11 cellular contexts compared by ENCODE assay signal in genomic region chr10:132389631-132390454, GRCh38. TPM values are rescaled to one million over a fixed set of nuclear protein-coding genes. Genes with fewer than 3 reads are reported as not detected.
DNase-seq lines count a peak whose midpoint lies in the region; ATAC-seq, FAIRE-seq and TF ChIP-seq lines count a peak whose summit lies in the region.
"Had no signal": no experiment of that assay in that cellular context is flagged by ENCODE, and none has a peak within 500 bp of the region (broad histone marks: within the 10 kb centered on the region; RNA-seq: fewer than 3 reads in every experiment).

No MANE protein-coding gene starts in this region.

- peaks cover 11% of the 10 kb centered on the region for H3K4me1 ChIP-seq in Caco-2
- peaks cover 56% of the 10 kb centered on the region for H3K4me1 ChIP-seq in HepG2 (ENCODE audit: insufficient read depth, low read length)
- peaks cover 4 to 24% (median 6%) of the 10 kb centered on the region in 3 donors for H3K4me1 ChIP-seq in esophagus squamous epithelium

- CTCF ChIA-PET in Caco-2 (lab: Charles Lee) = no interaction called here
- CTCF ChIA-PET in HepG2 (lab: Yijun Ruan, JAX; ENCODE audit: low intra/inter-chr PET ratio, low total read pairs) = interaction anchor here (2.7 kb wide), 1 partner anchor 63 kb away, joined by 13 read pairs; no protein-coding TSS in a partner anchor

- TF ChIP-seq POLR2A in HepG2 (IDR thresholded peaks at IDR 0.05; ENCODE audit: insufficient read depth in 1 of 2, low read depth in 2 of 2, low read length in 2 of 2) = no peak
- TF ChIP-seq POLR2A in esophagus squamous epithelium (IDR thresholded peaks at IDR 0.05) = no peak

- H3K4me2 ChIP-seq in HepG2 (ENCODE audit: low read depth, low read length) = peak overlapping the region; percentile 68

- H3K79me2 ChIP-seq in HepG2 (ENCODE audit: insufficient read depth, low read length) = no peaks in the 10 kb centered on the region

- peaks cover 14% of the 10 kb centered on the region for H3K9me3 Mint-ChIP-seq in Caco-2 (ENCODE audit: unreplicated experiment)

- no peaks in the 10 kb centered on the region for H3K36me3 Mint-ChIP-seq in Caco-2 (ENCODE audit: insufficient read depth, unreplicated experiment)

- in situ Hi-C loops in HepG2 (cut with HindIII; ENCODE audit: extremely low pct_ligation_motif_present, low pct_unique_long_range_greater_than_20kb) = loop anchor here (5.0 to 10.0 kb wide), 2 partner anchors 62 to 245 kb away; no protein-coding TSS in a partner anchor

- peak overlapping the region; percentile 20 for H3K4me3 Mint-ChIP-seq in Caco-2 (ENCODE audit: unreplicated experiment)

- intact Hi-C loops in Caco-2 (cut with micrococcal nuclease; ENCODE audit: unreplicated experiment) (loop anchor here (2.0 to 10.0 kb wide), 2 partner anchors 63 to 245 kb away; no protein-coding TSS in a partner anchor), HepG2 (cut with micrococcal nuclease; ENCODE audit: unreplicated experiment) (loop anchor here (2.0 kb wide), 1 partner anchor 57 kb away; no protein-coding TSS in a partner anchor), esophagus squamous epithelium (cut with DNase I) (loop anchor here (10.0 kb wide), 1 partner anchor 245 kb away; no protein-coding TSS in a partner anchor)

- no peak overlapping the region; the same call in 1 of the 2 replicates for H3K9ac ChIP-seq in HepG2 (ENCODE audit: insufficient read depth, low read depth, low read length)

- no peak for FAIRE-seq in HepG2 (lab: Jason Lieb, UNC)

- no peaks in the 10 kb centered on the region for H4K20me1 ChIP-seq in HepG2 (ENCODE audit: insufficient read depth, low read length)

- H2AFZ ChIP-seq in HepG2 (ENCODE audit: low read length) = no peak overlapping the region

- DNase-seq in AG08395 (ENCODE audit: low spot score) (peak; percentile 46), Caco-2 (peak; percentile 37 to 59), WERI-Rb-1 (peak; percentile 5), HepG2 (ENCODE audit: low spot score) (no peak), esophagus squamous epithelium (lab: John Stamatoyannopoulos, UW) (no peak), NCI-H446 treated with DMSO at 0.1 percent for 48 hours (lab: John Stamatoyannopoulos, UW) (no peak), medulla oblongata (ENCODE audit: extremely low spot score) (no peak)
- DNase-seq: effector CD4-positive, alpha-beta T cell; Karpas-422; stimulated activated naive CD4-positive, alpha-beta T cell treated with Interleukin-2 at 50 U/mL for 16 hours had no signal

- POLR2A ChIA-PET in Caco-2 (lab: Charles Lee) = interaction anchor here (0.5 kb wide), 1 partner anchor 32 kb away, joined by 6 read pairs; no protein-coding TSS in a partner anchor
- POLR2A ChIA-PET in HepG2 (lab: Yijun Ruan, JAX) = interaction anchor here (1.3 kb wide), 1 partner anchor 57 kb away, joined by 5 read pairs; no protein-coding TSS in a partner anchor

- no TSS peak for BruUV-seq in Caco-2 (replicated peaks; lab: Mats Ljungman, UMichigan)
- BruUV-seq in HepG2 (replicated peaks; lab: Mats Ljungman, UMichigan) = no TSS peak

- H3K4me3 ChIP-seq in Caco-2 (ENCODE audit: low read depth, low read length) = no peak overlapping the region
- no peak overlapping the region for H3K4me3 ChIP-seq in WERI-Rb-1 (ENCODE audit: low read depth, low read length)
- peak overlapping the region in 1 of 3 experiments; percentile 66; a peak in 1 of 6 replicates for H3K4me3 ChIP-seq in HepG2 (replicated peaks in 1 of 3; ENCODE audit: insufficient read depth in 1 of 3, low read depth in 2 of 3, low read length in 3 of 3)
- H3K4me3 ChIP-seq in esophagus squamous epithelium = no peak overlapping the region

- TF ChIP-seq RAD21 in HepG2 (CRISPR knock-in tag; IDR thresholded peaks at IDR 0.05) = no peak

- TF ChIP-seq CTCF in Caco-2 (IDR thresholded peaks at IDR 0.05; ENCODE audit: insufficient read depth in 1 of 2, low read depth in 1 of 2, low read length in 1 of 2, severe bottlenecking in 1 of 2, unreplicated experiment in 1 of 2) (no peak), WERI-Rb-1 (IDR thresholded peaks at IDR 0.05; ENCODE audit: low read depth, low read length) (no peak), HepG2 (CRISPR knock-in tag; IDR thresholded peaks at IDR 0.05) (0 out of 2 replicates have a peak, but pooled peaks have one; percentile 3), esophagus squamous epithelium (IDR thresholded peaks at IDR 0.05) (no peak)

- TF ChIP-seq EP300 in HepG2 (IDR thresholded peaks at IDR 0.05; ENCODE audit: low read depth in 2 of 2, low read length in 2 of 2) = no peak
- no peak for TF ChIP-seq EP300 in HepG2 (CRISPR knock-in tag; IDR thresholded peaks at IDR 0.05; ENCODE audit: borderline replicate concordance)

- 14% methylated on average over 10 of the region's 15 CpGs for whole genome bisulfite sequencing in HepG2 (ENCODE audit: low lambda C conversion rate)
- WGBS in esophagus squamous epithelium, 2 donors = 43 to 55% methylated on average over 4 of the region's 15 CpGs

- H3K4me1 Mint-ChIP-seq in Caco-2 (ENCODE audit: low read depth, unreplicated experiment) = no peaks in the 10 kb centered on the region

- H3K9me3 ChIP-seq in Caco-2 (no peaks in the 10 kb centered on the region), WERI-Rb-1 (ENCODE audit: severe bottlenecking) (no peaks in the 10 kb centered on the region), HepG2 (ENCODE audit: low read length) (no peaks in the 10 kb centered on the region), esophagus squamous epithelium (no peaks in the 10 kb centered on the region)

- H3K27me3 ChIP-seq in Caco-2 (replicated peaks; ENCODE audit: control insufficient read depth, insufficient read depth, low read length) (no peaks in the 10 kb centered on the region), WERI-Rb-1 (ENCODE audit: insufficient read depth, low read depth, severe bottlenecking) (no peaks in the 10 kb centered on the region), HepG2 (ENCODE audit: control insufficient read depth in 1 of 2, insufficient read depth in 2 of 2, low read length in 2 of 2) (peaks cover 6 to 35% of the 10 kb centered on the region in 2 experiments; a peak in 3 of 5 replicates), esophagus squamous epithelium (no peaks in the 10 kb centered on the region)

- no peaks in the 10 kb centered on the region for H3K36me3 ChIP-seq in Caco-2 (ENCODE audit: control insufficient read depth, insufficient read depth, low read length)
- no peaks in the 10 kb centered on the region for H3K36me3 ChIP-seq in WERI-Rb-1
- no peaks in the 10 kb centered on the region for H3K36me3 ChIP-seq in HepG2 (replicated peaks in 1 of 2; ENCODE audit: control insufficient read depth in 1 of 2, insufficient read depth in 2 of 2, low read length in 2 of 2)
- H3K36me3 ChIP-seq in esophagus squamous epithelium = no peaks in the 10 kb centered on the region

- ATAC-seq in HepG2 (peak; percentile 50), GM21786 (IDR thresholded peaks at IDR 0.05; ENCODE audit: unreplicated experiment) (no peak)

- no peak overlapping the region for H3K27ac Mint-ChIP-seq in Caco-2 (ENCODE audit: unreplicated experiment)

- H3K27me3 Mint-ChIP-seq in Caco-2 (ENCODE audit: insufficient read depth, unreplicated experiment) = no peaks in the 10 kb centered on the region

- H3K27ac ChIP-seq in WERI-Rb-1 (no peak overlapping the region), HepG2 (ENCODE audit: extremely low read length, insufficient read depth, low read length) (no peak overlapping the region), esophagus squamous epithelium (no peak overlapping the region)

RNA-seq across cellular contexts. Expression of gene PWWP2B, which starts 7.2 kb away (rescaled TPM):
- total RNA-seq in Caco-2 (2022) (17.8 and 19.3 TPM in 2 replicates), HepG2 (2016; rRNA removed; fragmentation: Illumina TruSeq; extraction: Trizol) (3.5 and 4.7 TPM in 2 replicates), esophagus squamous epithelium (10 to 100 TPM; 14.9 to 27.3 (median 16.7) TPM)
- total RNA-seq in HepG2 (2016; cell fraction: cytosol; rRNA removed; fragmentation: Illumina TruSeq; extraction: Trizol; ENCODE audit: low read depth) = 1.3 and 1.8 TPM in 2 replicates
- total RNA-seq in HepG2 (2016; cell fraction: insoluble cytoplasmic fraction; rRNA removed; fragmentation: Illumina TruSeq; extraction: Trizol) = 3.2 and 5.1 TPM in 2 replicates
- 3.2 and 3.7 TPM in 2 replicates for total RNA-seq in HepG2 (2016; cell fraction: membrane; rRNA removed; fragmentation: Illumina TruSeq; extraction: Trizol)
- total RNA-seq in HepG2 (2016; cell fraction: nucleus; rRNA removed; fragmentation: Illumina TruSeq; extraction: Trizol) = 2.9 and 3.1 TPM in 2 replicates
- 2.3 and 3.7 TPM in 2 replicates for polyA plus RNA-seq in HepG2 (2011; rRNA removed)
- polyA plus RNA-seq in HepG2 (2011; cell fraction: cytosol; rRNA removed) = 3.1 and 4.4 TPM in 2 replicates
- polyA plus RNA-seq in HepG2 (2011; cell fraction: nucleus; rRNA removed) = 12.7 and 14.5 TPM in 2 replicates
- polyA plus RNA-seq in HepG2 (2012) = 2.3 and 4.1 TPM in 2 replicates
- 1.2 and 1.3 TPM in 2 replicates for polyA plus RNA-seq in HepG2 (2016; cell fraction: cytosol; fragmentation: Illumina TruSeq; extraction: Trizol; ENCODE audit: low read depth)
- 2.8 and 3.2 TPM in 2 replicates for polyA plus RNA-seq in HepG2 (2016; cell fraction: insoluble cytoplasmic fraction; fragmentation: Illumina TruSeq; extraction: Trizol; ENCODE audit: low read depth)
- polyA plus RNA-seq in HepG2 (2016; cell fraction: membrane; fragmentation: Illumina TruSeq; extraction: Trizol; ENCODE audit: low read depth) = 2.2 and 2.3 TPM in 2 replicates
- polyA plus RNA-seq in HepG2 (2016; cell fraction: nucleus; fragmentation: Illumina TruSeq; extraction: Trizol; ENCODE audit: insufficient read depth, low read depth) = 5.4 and 5.6 TPM in 2 replicates
- 3.9 and 6.3 TPM in 2 replicates for polyA minus RNA-seq in HepG2 (2011; rRNA and poly(A)+ RNA removed; ENCODE audit: low replicate concordance)
- 4.8 and 5.9 TPM in 2 replicates for polyA minus RNA-seq in HepG2 (2011; cell fraction: cytosol; rRNA and poly(A)+ RNA removed)
- 2.7 and 3.5 TPM in 2 replicates for polyA minus RNA-seq in HepG2 (2011; cell fraction: nucleus; rRNA and poly(A)+ RNA removed)

RNA-seq across cellular contexts. Expression of gene LRRC27, which starts 57.9 kb away (rescaled TPM):
- 11.7 and 12.5 TPM in 2 replicates for total RNA-seq in Caco-2 (2022)
- 3.9 and 4.6 TPM in 2 replicates for total RNA-seq in HepG2 (2016; rRNA removed; fragmentation: Illumina TruSeq; extraction: Trizol)
- 2.1 and 2.2 TPM in 2 replicates for total RNA-seq in HepG2 (2016; cell fraction: cytosol; rRNA removed; fragmentation: Illumina TruSeq; extraction: Trizol; ENCODE audit: low read depth)
- total RNA-seq in HepG2 (2016; cell fraction: insoluble cytoplasmic fraction; rRNA removed; fragmentation: Illumina TruSeq; extraction: Trizol) = 3.2 and 4.3 TPM in 2 replicates
- total RNA-seq in HepG2 (2016; cell fraction: membrane; rRNA removed; fragmentation: Illumina TruSeq; extraction: Trizol) = 2.1 and 2.5 TPM in 2 replicates
- 5.9 and 7.5 TPM in 2 replicates for total RNA-seq in HepG2 (2016; cell fraction: nucleus; rRNA removed; fragmentation: Illumina TruSeq; extraction: Trizol)
- 4.2 and 4.3 TPM in 2 replicates for polyA plus RNA-seq in HepG2 (2011; rRNA removed)
- 1.8 and 1.9 TPM in 2 replicates for polyA plus RNA-seq in HepG2 (2011; cell fraction: cytosol; rRNA removed)
- polyA plus RNA-seq in HepG2 (2011; cell fraction: nucleus; rRNA removed) = 14.3 and 14.5 TPM in 2 replicates
- 3.2 and 3.6 TPM in 2 replicates for polyA plus RNA-seq in HepG2 (2012)
- 0.82 and 0.88 TPM in 2 replicates for polyA plus RNA-seq in HepG2 (2016; cell fraction: cytosol; fragmentation: Illumina TruSeq; extraction: Trizol; ENCODE audit: low read depth)
- 3.6 and 4.7 TPM in 2 replicates for polyA plus RNA-seq in HepG2 (2016; cell fraction: insoluble cytoplasmic fraction; fragmentation: Illumina TruSeq; extraction: Trizol; ENCODE audit: low read depth)
- 2.6 and 2.7 TPM in 2 replicates for polyA plus RNA-seq in HepG2 (2016; cell fraction: membrane; fragmentation: Illumina TruSeq; extraction: Trizol; ENCODE audit: low read depth)
- polyA plus RNA-seq in HepG2 (2016; cell fraction: nucleus; fragmentation: Illumina TruSeq; extraction: Trizol; ENCODE audit: insufficient read depth, low read depth) = 11.7 and 14.6 TPM in 2 replicates
- polyA minus RNA-seq in HepG2 (2011; rRNA and poly(A)+ RNA removed; ENCODE audit: low replicate concordance) = 2.7 and 3.0 TPM in 2 replicates
- polyA minus RNA-seq in HepG2 (2011; cell fraction: cytosol; rRNA and poly(A)+ RNA removed) = 0.88 and 1.4 TPM in 2 replicates
- 11.1 and 12.3 TPM in 2 replicates for polyA minus RNA-seq in HepG2 (2011; cell fraction: nucleus; rRNA and poly(A)+ RNA removed)
- total RNA-seq in esophagus squamous epithelium = 1 to 10 TPM; 1.5 to 5.3 (median 2.4) TPM

Comparison
In these comparisons a context has a peak if more than half of its experiments do, and no peak if none do; other contexts are left out.
1. DNase-seq: peak in AG08395 (single experiment), Caco-2 (2 of 2) and WERI-Rb-1 (single experiment); none in HepG2 (single experiment), esophagus squamous epithelium (single experiment), NCI-H446 treated with DMSO at 0.1 percent for 48 hours (single experiment) and medulla oblongata (single experiment).